Comparison of ENCODE assay signal across 21 cellular contexts in genomic region chr12:111121840-111122239, GRCh38.
DNase-seq lines count a peak whose midpoint lies in the region; ATAC-seq and TF ChIP-seq lines count a peak whose summit lies in the region.
"Had no signal": no experiment of that assay in that cellular context is flagged by ENCODE, and none has a peak within 500 bp of the region (broad histone marks: within the 10 kb centered on the region; RNA-seq: fewer than 3 reads in every experiment).

No MANE protein-coding gene starts in this region.

- H3K18ac ChIP-seq in neuronal stem cell (ENCODE audit: low read length) = no peak overlapping the region

- H3K9ac ChIP-seq in endodermal cell (ENCODE audit: extremely low read depth, low read length, poor library complexity, severe bottlenecking) (no peak overlapping the region), neuronal stem cell (ENCODE audit: low read depth, low read length, poor library complexity) (no peak overlapping the region)

- H3K4me1 Mint-ChIP-seq in GM23338 = peaks cover 26% of the 10 kb centered on the region
- H3K4me1 Mint-ChIP-seq in endodermal cell = peaks cover 14% of the 10 kb centered on the region
- no peaks in the 10 kb centered on the region for H3K4me1 Mint-ChIP-seq in activated CD4-positive, alpha-beta T cell treated with anti-CD3 and anti-CD28 coated beads for 36 hours
- H3K4me1 Mint-ChIP-seq: activated CD4-positive, alpha-beta memory T cell treated with anti-CD3 and anti-CD28 coated beads, Interleukin-2, amount 10 ng/mL, durations not matched to agents 7 days and 5 days had no signal

- no peak overlapping the region for H3K4ac ChIP-seq in neuronal stem cell (ENCODE audit: low read length)

- H4K8ac ChIP-seq in neuronal stem cell (ENCODE audit: low read depth, low read length) = no peak overlapping the region

- peaks cover 23% of the 10 kb centered on the region for H3K4me1 ChIP-seq in GM23338 (ENCODE audit: insufficient read depth)
- H3K4me1 ChIP-seq in endodermal cell (ENCODE audit: control insufficient read depth, insufficient read depth, low read length) = no peaks in the 10 kb centered on the region
- H3K4me1 ChIP-seq in neuronal stem cell (ENCODE audit: control insufficient read depth in 2 of 2, insufficient read depth in 1 of 2, low read depth in 1 of 2, low read length in 2 of 2) = peaks cover 3 to 8% of the 10 kb centered on the region in 2 donors

- H3F3A ChIP-seq in GM23338 (replicated peaks; ENCODE audit: low read depth) = no peaks in the 10 kb centered on the region

- TF ChIP-seq CTCF in GM23338 (conservative IDR thresholded peaks at IDR 0.05; ENCODE audit: low read depth in 2 of 2) = peak in 1 of 2 experiments; percentile 20; a peak in 1 of 4 replicates
- TF ChIP-seq CTCF in endodermal cell (conservative IDR thresholded peaks at IDR 0.05) = peak; percentile 56

- no peak overlapping the region for H2BK5ac ChIP-seq in neuronal stem cell (ENCODE audit: low read length)

- H3K79me2 ChIP-seq in GM23338 (replicated peaks; ENCODE audit: insufficient read depth) = no peaks in the 10 kb centered on the region

- H3K27me3 Mint-ChIP-seq in GM23338 (ENCODE audit: insufficient read depth, low read depth, poor library complexity) (peaks cover 1% of the 10 kb centered on the region), endodermal cell (ENCODE audit: insufficient read depth) (no peaks in the 10 kb centered on the region)
- H3K27me3 Mint-ChIP-seq in activated CD4-positive, alpha-beta T cell treated with anti-CD3 and anti-CD28 coated beads for 36 hours = no peaks in the 10 kb centered on the region
- H3K27me3 Mint-ChIP-seq: dendritic cell treated with granulocyte-macrophage colony-stimulating factor and Interleukin-4, amounts not matched to agents 40 ng/mL and 50 ng/mL, for 4 days had no signal

- H3K4me3 Mint-ChIP-seq in GM23338 = no peak overlapping the region
- H3K4me3 Mint-ChIP-seq in endodermal cell = no peak overlapping the region
- no peak overlapping the region for H3K4me3 Mint-ChIP-seq in activated CD4-positive, alpha-beta T cell treated with anti-CD3 and anti-CD28 coated beads for 36 hours
- H3K4me3 Mint-ChIP-seq: activated CD4-positive, alpha-beta memory T cell treated with anti-CD3 and anti-CD28 coated beads, Interleukin-2, amount 10 ng/mL, durations not matched to agents 7 days and 5 days; activated T-cell treated with anti-CD3 and anti-CD28 coated beads, Interleukin-2, amount 50 U/mL, for 4 hours; dendritic cell treated with granulocyte-macrophage colony-stimulating factor and Interleukin-4, amounts not matched to agents 40 ng/mL and 50 ng/mL, for 4 days had no signal

- H3K27ac Mint-ChIP-seq in GM23338 = no peak overlapping the region
- no peak overlapping the region for H3K27ac Mint-ChIP-seq in endodermal cell
- no peak overlapping the region for H3K27ac Mint-ChIP-seq in activated CD4-positive, alpha-beta T cell treated with anti-CD3 and anti-CD28 coated beads for 36 hours
- H3K27ac Mint-ChIP-seq: activated CD4-positive, alpha-beta memory T cell treated with anti-CD3 and anti-CD28 coated beads, Interleukin-2, amount 10 ng/mL, durations not matched to agents 7 days and 5 days had no signal

- ATAC-seq in GM23338 = peak; percentile 79
- no peak for ATAC-seq in activated CD4-positive, alpha-beta T cell treated with anti-CD3 and anti-CD28 coated beads for 36 hours
- ATAC-seq: activated T-cell treated with anti-CD3 and anti-CD28 coated beads, Interleukin-2, amount 50 U/mL, for 4 hours; GM12878 had no signal

- WGBS in endodermal cell (ENCODE audit: insufficient coverage in 1 of 2, insufficient read length in 1 of 2), 2 experiments = 87 to 92% methylated on average over 4 to 6 of the region's 6 CpGs
- WGBS in neuronal stem cell (ENCODE audit: extremely low coverage in 2 of 2, insufficient read length in 2 of 2, insufficient replicate concordance in 1 of 2), 2 donors = 100% methylated on average over 1 of the region's 6 CpGs; no CpG with 5 or more reads in 1 of the 2 donors

- H3K9me3 Mint-ChIP-seq in GM23338 = no peaks in the 10 kb centered on the region
- H3K9me3 Mint-ChIP-seq in endodermal cell = no peaks in the 10 kb centered on the region
- H3K9me3 Mint-ChIP-seq in activated CD4-positive, alpha-beta T cell treated with anti-CD3 and anti-CD28 coated beads for 36 hours (ENCODE audit: low read depth) = no peaks in the 10 kb centered on the region
- H3K9me3 Mint-ChIP-seq: activated CD4-positive, alpha-beta memory T cell treated with anti-CD3 and anti-CD28 coated beads, Interleukin-2, amount 10 ng/mL, durations not matched to agents 7 days and 5 days; activated T-cell treated with anti-CD3 and anti-CD28 coated beads, Interleukin-2, amount 50 U/mL, for 4 hours; dendritic cell treated with granulocyte-macrophage colony-stimulating factor and Interleukin-4, amounts not matched to agents 40 ng/mL and 50 ng/mL, for 4 days had no signal

- H3K9me3 ChIP-seq in endodermal cell (ENCODE audit: control insufficient read depth, low read length) = peaks cover 7% of the 10 kb centered on the region
- H3K9me3 ChIP-seq in neuronal stem cell (replicated peaks in 1 of 2; ENCODE audit: control insufficient read depth in 2 of 2, insufficient read depth in 1 of 2, low read depth in 1 of 2, low read length in 2 of 2) = peaks cover 0 to 2% of the 10 kb centered on the region in 2 donors

- H3K36me3 Mint-ChIP-seq in GM23338 (ENCODE audit: low read depth) = no peaks in the 10 kb centered on the region
- H3K36me3 Mint-ChIP-seq in endodermal cell (ENCODE audit: low read depth) = peaks cover 3% of the 10 kb centered on the region
- H3K36me3 Mint-ChIP-seq in activated CD4-positive, alpha-beta T cell treated with anti-CD3 and anti-CD28 coated beads for 36 hours (ENCODE audit: low read depth) = no peaks in the 10 kb centered on the region

- DNase-seq in GM23338 (ENCODE audit: low spot score) (peak; percentile 44), NCI-H526 treated with DMSO at 0.1 percent for 48 hours (lab: John Stamatoyannopoulos, UW) (peak; percentile 44), endodermal cell (no peak), neuronal stem cell (ENCODE audit: low spot score) (no peak), cortex of kidney (lab: John Stamatoyannopoulos, UW) (no peak), SIG-M5 treated with dmso at 0.1 percent for 504 hours (lab: John Stamatoyannopoulos, UW; ENCODE audit: unreplicated experiment) (no peak)
- no peak for DNase-seq in activated CD4-positive, alpha-beta T cell treated with anti-CD3 and anti-CD28 coated beads for 36 hours
- DNase-seq: activated CD4-positive, alpha-beta memory T cell treated with anti-CD3 and anti-CD28 coated beads, Interleukin-2, amount 10 ng/mL, durations not matched to agents 7 days and 5 days; activated naive CD4-positive, alpha-beta T cell treated with anti-CD3 and anti-CD28 coated beads, Interleukin-2, amount 50 U/mL, for 16 hours; activated T-cell treated with anti-CD3 and anti-CD28 coated beads, Interleukin-2, amount 50 U/mL, for 4 hours; erythroblast; GF-D8; Kasumi-1; NCI-H1092; NK-92 treated with Interleukin-12 subunit alpha and Interleukin-12 subunit beta, amount 100 ng/mL, for 24 hours; RPMI8226; stimulated activated CD8-positive, alpha-beta memory T cell treated with anti-CD3 and anti-CD28 coated beads, Interleukin-4, amount 100 ng/mL, for 48 hours; substantia nigra; T-helper 1 cell had no signal

- H2AFZ ChIP-seq in GM23338 = no peak overlapping the region
- H2AFZ ChIP-seq in neuronal stem cell (ENCODE audit: low read length) = peak overlapping the region; percentile 46

- no peak overlapping the region for H2AK5ac ChIP-seq in neuronal stem cell (ENCODE audit: low read depth, low read length)

- intact Hi-C loops in activated CD4-positive, alpha-beta T cell treated with anti-CD3 and anti-CD28 coated beads for 36 hours (cut with DNase I, micrococcal nuclease) = no loop called here

- no peaks in the 10 kb centered on the region for H3K79me1 ChIP-seq in neuronal stem cell (ENCODE audit: low read depth, low read length)

- H3K14ac ChIP-seq in neuronal stem cell (ENCODE audit: low read length) = no peak overlapping the region

- H3K36me3 ChIP-seq in GM23338 (ENCODE audit: insufficient read depth) (no peaks in the 10 kb centered on the region), endodermal cell (ENCODE audit: control insufficient read depth, insufficient read depth, low read length) (no peaks in the 10 kb centered on the region), neuronal stem cell (replicated peaks in 1 of 2; ENCODE audit: control insufficient read depth in 2 of 2, insufficient read depth in 2 of 2, low read length in 2 of 2) (no peaks in the 10 kb centered on the region)

- CTCF ChIA-PET in activated CD4-positive, alpha-beta T cell treated with anti-CD3 and anti-CD28 coated beads for 36 hours (lab: Charles Lee) = no interaction called here

- H3K4me3 ChIP-seq in GM23338 = no peak overlapping the region
- no peak overlapping the region for H3K4me3 ChIP-seq in endodermal cell (ENCODE audit: low read length)
- no peak overlapping the region for H3K4me3 ChIP-seq in neuronal stem cell (ENCODE audit: low read length in 2 of 2)
- H3K4me3 ChIP-seq: GM12878 had no signal

- no peak overlapping the region for H4K91ac ChIP-seq in neuronal stem cell (ENCODE audit: low read depth, low read length, poor library complexity)

- H3K4me2 ChIP-seq in GM23338 (no peak overlapping the region; the same call in 1 of the 2 replicates), neuronal stem cell (ENCODE audit: insufficient read depth, low read length, poor library complexity, severe bottlenecking) (no peak overlapping the region)

- H3K27ac ChIP-seq in GM23338 (ENCODE audit: low read depth) (no peak overlapping the region; the same call in 1 of the 2 replicates), endodermal cell (ENCODE audit: low read depth, low read length) (peak overlapping the region; percentile 54), neuronal stem cell (replicated peaks; ENCODE audit: low read length) (no peak overlapping the region)

- no peak overlapping the region for H2BK12ac ChIP-seq in neuronal stem cell (ENCODE audit: low read length)

- H3K27me3 ChIP-seq in GM23338 (ENCODE audit: insufficient read depth) = no peaks in the 10 kb centered on the region
- H3K27me3 ChIP-seq in endodermal cell (ENCODE audit: control insufficient read depth, insufficient read depth, low read length, poor library complexity, severe bottlenecking) = no peaks in the 10 kb centered on the region
- no peaks in the 10 kb centered on the region for H3K27me3 ChIP-seq in neuronal stem cell (ENCODE audit: control insufficient read depth in 3 of 3, insufficient read depth in 3 of 3, low read depth in 1 of 3, low read length in 3 of 3)

- POLR2A ChIA-PET in activated CD4-positive, alpha-beta T cell treated with anti-CD3 and anti-CD28 coated beads for 36 hours (lab: Charles Lee) = no interaction called here

- H2BK120ac ChIP-seq in neuronal stem cell (ENCODE audit: low read depth, low read length) = no peak overlapping the region

- no peak overlapping the region for H2BK15ac ChIP-seq in neuronal stem cell (ENCODE audit: low read length)

- no peaks in the 10 kb centered on the region; the same call in 1 of the 2 replicates for H4K20me1 ChIP-seq in GM23338 (replicated peaks; ENCODE audit: insufficient read depth)

- no peaks in the 10 kb centered on the region for H3K9me2 ChIP-seq in GM23338 (ENCODE audit: insufficient read depth)

- H3K23ac ChIP-seq in neuronal stem cell (ENCODE audit: low read depth, low read length, poor library complexity) = no peak overlapping the region

Comparison
In these comparisons a context has a peak if more than half of its experiments do, and no peak if none do; other contexts are left out.
1. DNase-seq: peak in GM23338 (single experiment) and NCI-H526 treated with DMSO at 0.1 percent for 48 hours (single experiment); none in endodermal cell (single experiment), neuronal stem cell (single experiment), activated CD4-positive, alpha-beta T cell treated with anti-CD3 and anti-CD28 coated beads for 36 hours (single experiment), cortex of kidney (single experiment) and SIG-M5 treated with dmso at 0.1 percent for 504 hours (single experiment).